Comparison of ENCODE assay signal across 14 cellular contexts in the genomic region with DNA sequence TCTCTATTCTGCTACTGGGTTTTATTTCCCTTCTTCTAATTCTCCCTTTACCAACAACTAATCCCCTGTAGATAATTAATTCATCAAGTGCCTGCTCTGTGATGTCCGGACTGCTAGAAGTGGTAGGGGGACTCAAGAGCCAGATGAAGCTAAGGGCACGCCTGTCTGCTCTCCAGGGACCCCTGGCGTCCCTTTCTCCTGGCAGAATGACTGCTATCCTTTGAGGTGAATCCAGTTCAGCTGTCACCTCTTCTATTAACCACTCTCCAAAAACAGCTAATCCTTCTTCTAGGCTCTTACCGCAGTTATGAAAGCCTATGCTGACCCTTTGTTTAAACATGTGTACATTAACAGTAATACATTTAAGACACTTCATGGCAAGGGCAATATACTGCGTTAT. TPM values are rescaled to one million over a fixed set of nuclear protein-coding genes. Genes with fewer than 3 reads are reported as not detected.
DNase-seq lines count a peak whose midpoint lies in the region; ATAC-seq and TF ChIP-seq lines count a peak whose summit lies in the region.
"Had no signal": no experiment of that assay in that cellular context is flagged by ENCODE, and none has a peak within 500 bp of the region (broad histone marks: within the 10 kb centered on the region; RNA-seq: fewer than 3 reads in every experiment).

No MANE protein-coding gene starts in this region.

- intact Hi-C loops in dorsolateral prefrontal cortex (cut with DNase I) = loop anchor here in 1 of 2 donors (5.0 kb wide), 1 partner anchor 52 kb away; no protein-coding TSS in a partner anchor

- no peak for TF ChIP-seq CTCF in dorsolateral prefrontal cortex (IDR thresholded peaks at IDR 0.05 in 54 of 56, conservative IDR thresholded peaks at IDR 0.05 in 2 of 56; ENCODE audit: low read depth in 1 of 56, partially characterized antibody in 56 of 56)
- TF ChIP-seq CTCF in neural crest cell (conservative IDR thresholded peaks at IDR 0.05) = no peak

- H3K4me3 Mint-ChIP-seq in neural crest cell = peak overlapping the region; percentile 90
- H3K4me3 Mint-ChIP-seq: activated naive CD8-positive, alpha-beta T cell treated with anti-CD3 and anti-CD28 coated beads, Interleukin-2, amount 50 U/mL, for 24 hours had no signal

- peaks cover 21% of the 10 kb centered on the region for H3K4me1 Mint-ChIP-seq in neural crest cell

- DNase-seq in DMS 273 treated with DMSO at 0.1 percent for 48 hours (lab: John Stamatoyannopoulos, UW) = peak; percentile 11
- peak; percentile 5 for DNase-seq in NAMALWA (ENCODE audit: low spot score)
- no peak for DNase-seq in dorsolateral prefrontal cortex
- DNase-seq in neural crest cell (ENCODE audit: low read depth, low spot score) = peak; percentile 51
- DNase-seq in activated T-cell treated with anti-CD3 and anti-CD28 coated beads, Interleukin-2, amount 50 U/mL, for 48 hours = no peak
- DNase-seq in SKM-1 (lab: John Stamatoyannopoulos, UW; ENCODE audit: unreplicated experiment) = no peak
- DNase-seq: activated naive CD8-positive, alpha-beta T cell treated with anti-CD3 and anti-CD28 coated beads, Interleukin-2, amount 50 U/mL, for 24 hours; IMR-90; NCI-H2081 treated with DMSO at 0.1 percent for 48 hours; stimulated activated naive B cell treated with anti-CD40 and anti-IgM and Interleukin-4, amounts not matched to agents 10 μg/mL and 1 μg/mL and 100 μg/mL, for 72 hours had no signal

- H3K27ac ChIP-seq in dorsolateral prefrontal cortex = no peak overlapping the region
- H3K27ac ChIP-seq: RWPE1 had no signal

- peaks cover 0 to 2% (median 0%) of the 10 kb centered on the region in 45 donors for H3K27me3 ChIP-seq in dorsolateral prefrontal cortex

- H3K27ac Mint-ChIP-seq in neural crest cell (ENCODE audit: unreplicated experiment) = no peak overlapping the region
- H3K27ac Mint-ChIP-seq: activated naive CD8-positive, alpha-beta T cell treated with anti-CD3 and anti-CD28 coated beads, Interleukin-2, amount 50 U/mL, for 24 hours; stimulated activated naive B cell treated with anti-CD40 and anti-IgM and Interleukin-4, amounts not matched to agents 10 μg/mL and 1 μg/mL and 100 μg/mL, for 72 hours had no signal

- H3K27me3 Mint-ChIP-seq in neural crest cell (ENCODE audit: low read depth) = peaks cover 29% of the 10 kb centered on the region

- H3K4me3 ChIP-seq in dorsolateral prefrontal cortex = peak overlapping the region in 58 of 59 donors; percentile 5 to 82 (median 73)
- H3K4me3 ChIP-seq: lung had no signal

- H3K36me3 Mint-ChIP-seq in neural crest cell (ENCODE audit: low read depth) = no peaks in the 10 kb centered on the region

- no peaks in the 10 kb centered on the region for H3K9me3 Mint-ChIP-seq in neural crest cell
- H3K9me3 Mint-ChIP-seq: activated naive CD8-positive, alpha-beta T cell treated with anti-CD3 and anti-CD28 coated beads, Interleukin-2, amount 50 U/mL, for 24 hours; stimulated activated naive B cell treated with anti-CD40 and anti-IgM and Interleukin-4, amounts not matched to agents 10 μg/mL and 1 μg/mL and 100 μg/mL, for 72 hours had no signal

- ATAC-seq in GM21447 (IDR thresholded peaks at IDR 0.05; ENCODE audit: unreplicated experiment) = no peak
- ATAC-seq in HG02623 (IDR thresholded peaks at IDR 0.05; ENCODE audit: unreplicated experiment) = no peak
- ATAC-seq: stimulated activated naive B cell treated with anti-CD40 and anti-IgM and Interleukin-4, amounts not matched to agents 10 μg/mL and 1 μg/mL and 100 μg/mL, for 72 hours had no signal

RNA-seq across cellular contexts. Expression of a gene that starts 1.4 kb away (rescaled TPM):
- total RNA-seq in dorsolateral prefrontal cortex (10 to 100 TPM in 91 of 120 experiments, 1 to 10 TPM in 29; 2.8 to 31.7 (median 12.7) TPM), neural crest cell (6.8 and 9.5 TPM in 2 replicates)
- total RNA-seq: IMR-90 had no signal

Comparison
In these comparisons a context has a peak if more than half of its experiments do, and no peak if none do; other contexts are left out.
1. DNase-seq: peak in DMS 273 treated with DMSO at 0.1 percent for 48 hours (single experiment), NAMALWA (single experiment) and neural crest cell (single experiment); none in dorsolateral prefrontal cortex (0 of 10), activated T-cell treated with anti-CD3 and anti-CD28 coated beads, Interleukin-2, amount 50 U/mL, for 48 hours (0 of 2) and SKM-1 (single experiment).